Comparison of ENCODE assay signal across 30 cellular contexts in the genomic region with DNA sequence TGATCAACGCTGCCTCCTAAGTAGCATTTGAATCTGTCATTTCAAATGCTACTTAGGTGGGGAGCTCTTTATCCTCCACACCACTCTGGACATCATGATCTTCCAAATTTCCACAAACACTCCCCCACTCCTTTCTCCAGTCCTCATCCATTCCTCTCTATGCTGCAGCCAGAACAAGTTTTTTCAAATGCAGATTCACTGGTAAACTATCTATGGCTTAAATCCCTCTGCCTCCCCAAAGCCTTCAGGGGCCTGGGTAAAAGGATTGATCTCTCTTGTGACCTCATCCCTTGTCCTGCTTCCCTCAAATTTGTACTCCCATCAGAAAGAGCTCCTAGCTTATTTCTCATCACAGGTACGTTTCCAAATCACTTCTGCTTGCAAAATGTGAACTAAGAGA. TPM values are rescaled to one million over a fixed set of nuclear protein-coding genes. Genes with fewer than 3 reads are reported as not detected.
DNase-seq lines count a peak whose midpoint lies in the region; ATAC-seq and TF ChIP-seq lines count a peak whose summit lies in the region.
"Had no signal": no experiment of that assay in that cellular context is flagged by ENCODE, and none has a peak within 500 bp of the region (broad histone marks: within the 10 kb centered on the region; RNA-seq: fewer than 3 reads in every experiment).

No MANE protein-coding gene starts in this region.

- no peak overlapping the region for H3K4me3 Mint-ChIP-seq in stimulated activated naive CD8-positive, alpha-beta T cell treated with anti-CD3 and anti-CD28 coated beads, Interleukin-15, Interleukin-2, amounts not matched to agents 100 ng/mL and 50 ng/mL, for 24 hours
- H3K4me3 Mint-ChIP-seq in stimulated activated naive CD8-positive, alpha-beta T cell treated with anti-CD3 and anti-CD28 coated beads, Interleukin-15, amount 100 ng/mL, for 72 hours: no peak overlapping the region
- H3K4me3 Mint-ChIP-seq: activated naive CD8-positive, alpha-beta T cell treated with anti-CD3 and anti-CD28 coated beads, Interleukin-2, amount 50 U/mL, for 24 hours; CD8-positive, alpha-beta T cell; T-helper 2 cell treated with Interferon-gamma antibody and Interleukin-4, amounts not matched to agents 5 μg/mL and 100 μg/mL, for 36 hours had no signal

- H3K4me1 Mint-ChIP-seq in stimulated activated naive CD8-positive, alpha-beta T cell treated with anti-CD3 and anti-CD28 coated beads, Interleukin-15, Interleukin-2, amounts not matched to agents 100 ng/mL and 50 ng/mL, for 24 hours (ENCODE audit: low read depth): peaks cover 36% of the 10 kb centered on the region
- H3K4me1 Mint-ChIP-seq in stimulated activated naive CD8-positive, alpha-beta T cell treated with anti-CD3 and anti-CD28 coated beads, Interleukin-15, amount 100 ng/mL, for 72 hours: peaks cover 36% of the 10 kb centered on the region

- H3K27ac Mint-ChIP-seq in stimulated activated naive CD8-positive, alpha-beta T cell treated with anti-CD3 and anti-CD28 coated beads, Interleukin-15, Interleukin-2, amounts not matched to agents 100 ng/mL and 50 ng/mL, for 24 hours: peak overlapping the region; percentile 10
- H3K27ac Mint-ChIP-seq in stimulated activated naive CD8-positive, alpha-beta T cell treated with anti-CD3 and anti-CD28 coated beads, Interleukin-15, amount 100 ng/mL, for 72 hours: no peak overlapping the region
- H3K27ac Mint-ChIP-seq: CD8-positive, alpha-beta T cell; stimulated activated naive B cell treated with anti-CD40 and anti-IgM and Interleukin-4, amounts not matched to agents 10 μg/mL and 1 μg/mL and 100 μg/mL, for 72 hours; T-helper 2 cell treated with Interferon-gamma antibody and Interleukin-4, amounts not matched to agents 5 μg/mL and 100 μg/mL, for 36 hours had no signal

- peaks cover 31% of the 10 kb centered on the region for H3K4me1 ChIP-seq in OCI-LY7 (ENCODE audit: insufficient read depth, low read length, poor library complexity, severe bottlenecking)

- peaks cover 33% of the 10 kb centered on the region for H3K36me3 Mint-ChIP-seq in stimulated activated naive CD8-positive, alpha-beta T cell treated with anti-CD3 and anti-CD28 coated beads, Interleukin-15, Interleukin-2, amounts not matched to agents 100 ng/mL and 50 ng/mL, for 24 hours (ENCODE audit: low read depth)

- no peaks in the 10 kb centered on the region for H3K9me3 ChIP-seq in OCI-LY7 (ENCODE audit: low read length)
- no peaks in the 10 kb centered on the region for H3K9me3 ChIP-seq in iPS-18c (ENCODE audit: control insufficient read depth, insufficient read depth, low read length)
- H3K9me3 ChIP-seq: BE2C, right atrium auricular region, suprapubic skin had no signal

- H3K36me3 ChIP-seq in OCI-LY7 (ENCODE audit: insufficient read depth, low read length): peaks cover 24% of the 10 kb centered on the region
- H3K36me3 ChIP-seq: cardiac muscle cell, right atrium auricular region, suprapubic skin had no signal

- H3K79me2 ChIP-seq in OCI-LY7 (ENCODE audit: insufficient read depth, low read depth, low read length): peaks cover 37% of the 10 kb centered on the region

- H3K27me3 Mint-ChIP-seq in stimulated activated naive CD8-positive, alpha-beta T cell treated with anti-CD3 and anti-CD28 coated beads, Interleukin-15, Interleukin-2, amounts not matched to agents 100 ng/mL and 50 ng/mL, for 24 hours: peaks cover 10% of the 10 kb centered on the region
- H3K27me3 Mint-ChIP-seq in stimulated activated naive CD8-positive, alpha-beta T cell treated with anti-CD3 and anti-CD28 coated beads, Interleukin-15, amount 100 ng/mL, for 72 hours: peaks cover 9% of the 10 kb centered on the region

- no peak for TF ChIP-seq CTCF in OCI-LY7 (conservative IDR thresholded peaks at IDR 0.05; ENCODE audit: low read length)

- no TSS peak for BruUV-seq in OCI-LY7 (replicated peaks; lab: Mats Ljungman, UMichigan)

- no peak for DNase-seq in stimulated activated naive CD8-positive, alpha-beta T cell treated with anti-CD3 and anti-CD28 coated beads, Interleukin-15, amount 100 ng/mL, for 72 hours
- no peak for DNase-seq in OCI-LY7 (ENCODE audit: low spot score)
- no peak for DNase-seq in NCI-H146 treated with DMSO at 0.1 percent for 48 hours (lab: John Stamatoyannopoulos, UW; ENCODE audit: unreplicated experiment)
- DNase-seq: ACHN; activated CD4-positive, alpha-beta T cell treated with anti-CD3 and anti-CD28 coated beads for 4 hours; activated naive CD8-positive, alpha-beta T cell treated with anti-CD3 and anti-CD28 coated beads, Interleukin-2, amount 50 U/mL, for 24 hours; activated T-cell treated with anti-CD3 and anti-CD28 coated beads, Interleukin-2, amount 50 U/mL, for 48 hours; BE2C; CD8-positive, alpha-beta T cell; effector memory CD4-positive, alpha-beta T cell; kidney; left ventricle myocardium superior; NCI-H1092; NCI-H187 treated with DMSO at 0.1 percent for 48 hours; NCI-H2171 treated with DMSO at 0.1 percent for 48 hours; NCI-H510A; posterior cingulate gyrus; SHP77 treated with DMSO at 0.1 percent for 48 hours; small intestine; stimulated activated naive B cell treated with anti-CD40 and anti-IgM and Interleukin-4, amounts not matched to agents 10 μg/mL and 1 μg/mL and 100 μg/mL, for 72 hours had no signal

- no peaks in the 10 kb centered on the region for H3K9me2 ChIP-seq in OCI-LY7 (ENCODE audit: insufficient read depth, low read length)

- no peaks in the 10 kb centered on the region for H3K9me3 Mint-ChIP-seq in stimulated activated naive CD8-positive, alpha-beta T cell treated with anti-CD3 and anti-CD28 coated beads, Interleukin-15, Interleukin-2, amounts not matched to agents 100 ng/mL and 50 ng/mL, for 24 hours
- H3K9me3 Mint-ChIP-seq in stimulated activated naive CD8-positive, alpha-beta T cell treated with anti-CD3 and anti-CD28 coated beads, Interleukin-15, amount 100 ng/mL, for 72 hours: no peaks in the 10 kb centered on the region
- H3K9me3 Mint-ChIP-seq: activated naive CD8-positive, alpha-beta T cell treated with anti-CD3 and anti-CD28 coated beads, Interleukin-2, amount 50 U/mL, for 24 hours; CD8-positive, alpha-beta T cell; neural crest cell; stimulated activated naive B cell treated with anti-CD40 and anti-IgM and Interleukin-4, amounts not matched to agents 10 μg/mL and 1 μg/mL and 100 μg/mL, for 72 hours; T-helper 2 cell treated with Interferon-gamma antibody and Interleukin-4, amounts not matched to agents 5 μg/mL and 100 μg/mL, for 36 hours had no signal

- H2AFZ ChIP-seq in OCI-LY7 (ENCODE audit: low read length): peak overlapping the region; percentile 58; the same call in 1 of the 2 replicates

- CTCF ChIA-PET in OCI-LY7 (lab: Charles Lee; ENCODE audit: unreplicated experiment): no interaction called here

- no peak overlapping the region for H3K4me3 ChIP-seq in OCI-LY7 (ENCODE audit: low read depth, low read length, poor library complexity, severe bottlenecking)
- H3K4me3 ChIP-seq in iPS-18c (ENCODE audit: insufficient read depth, low read depth, low read length): peak overlapping the region; percentile 21; the same call in 1 of the 2 replicates
- H3K4me3 ChIP-seq: cardiac muscle cell, coronary artery, right atrium auricular region, suprapubic skin had no signal

- POLR2A ChIA-PET in OCI-LY7 (lab: Charles Lee): interaction anchor here (1.3 to 1.4 kb wide), 2 partner anchors 9 to 12 kb away, joined by 3 to 5 read pairs; no protein-coding TSS in a partner anchor

- no peak overlapping the region for H3K4me2 ChIP-seq in OCI-LY7 (ENCODE audit: low read length)

- H3K27ac ChIP-seq in OCI-LY7 (ENCODE audit: low read depth, low read length, poor library complexity, severe bottlenecking): no peak overlapping the region
- H3K27ac ChIP-seq: cardiac muscle cell, coronary artery, right atrium auricular region, suprapubic skin had no signal

- H4K20me1 ChIP-seq in OCI-LY7 (ENCODE audit: insufficient read depth, low read length): peaks cover 26% of the 10 kb centered on the region

- no peak for ATAC-seq in stimulated activated naive CD8-positive, alpha-beta T cell treated with anti-CD3 and anti-CD28 coated beads, Interleukin-15, amount 100 ng/mL, for 72 hours
- ATAC-seq in HG03280 (IDR thresholded peaks at IDR 0.05; ENCODE audit: unreplicated experiment) (no peak), HG02852 (IDR thresholded peaks at IDR 0.05; ENCODE audit: unreplicated experiment) (no peak)
- ATAC-seq: activated naive CD8-positive, alpha-beta T cell treated with anti-CD3 and anti-CD28 coated beads, Interleukin-2, amount 50 U/mL, for 24 hours; CD8-positive, alpha-beta T cell; left ventricle myocardium superior; stimulated activated naive B cell treated with anti-CD40 and anti-IgM and Interleukin-4, amounts not matched to agents 10 μg/mL and 1 μg/mL and 100 μg/mL, for 72 hours had no signal

- intact Hi-C loops in OCI-LY7 (cut with micrococcal nuclease; ENCODE audit: unreplicated experiment): loop anchor here (2.0 to 10.0 kb wide), 5 partner anchors 72 to 465 kb away; partner anchors contain the start of genes ABHD2, DET1, MRPL46 and MRPS11

RNA-seq across cellular contexts. Expression of gene AEN, which starts 1.3 kb away (rescaled TPM):
- 55.9 and 66.6 TPM in 2 replicates for total RNA-seq in OCI-LY7 (2014; rRNA removed; shearing (Covaris generic))
- total RNA-seq in OCI-LY7 (2022): 41.7 and 43.1 TPM in 2 replicates

RNA-seq across cellular contexts. Expression of gene ISG20, which starts 19.0 kb away (rescaled TPM):
- total RNA-seq in OCI-LY7 (2014; rRNA removed; shearing (Covaris generic)): 345 and 502 TPM in 2 replicates
- total RNA-seq in OCI-LY7 (2022): 244 and 310 TPM in 2 replicates
